Comparison of ENCODE assay signal across 18 cellular contexts in genomic region chr10:10626734-10627133, GRCh38.
DNase-seq lines count a peak whose midpoint lies in the region; ATAC-seq, FAIRE-seq and TF ChIP-seq lines count a peak whose summit lies in the region.
"Had no signal": no experiment of that assay in that cellular context is flagged by ENCODE, and none has a peak within 500 bp of the region (broad histone marks: within the 10 kb centered on the region; RNA-seq: fewer than 3 reads in every experiment).

No MANE protein-coding gene starts in this region.

- H2BK20ac ChIP-seq in H1 (ENCODE audit: low read length), result no peak overlapping the region

- TF ChIP-seq POLR2A in H1 (IDR thresholded peaks at IDR 0.05; ENCODE audit: control extremely low read depth in 1 of 2, low read depth in 2 of 2, low read length in 2 of 2), result no peak

- H3K79me2 ChIP-seq in H1 (ENCODE audit: control insufficient read depth in 1 of 2, insufficient read depth in 2 of 2, low read length in 2 of 2), result no peaks in the 10 kb centered on the region

- no peak for TF ChIP-seq CTCF in H1 (IDR thresholded peaks at IDR 0.05; ENCODE audit: control extremely low read depth in 1 of 3, insufficient read depth in 1 of 3, low read depth in 1 of 3, low read length in 3 of 3)
- no peak for TF ChIP-seq CTCF in lower lobe of right lung (IDR thresholded peaks at IDR 0.05)
- TF ChIP-seq CTCF in upper lobe of right lung (IDR thresholded peaks at IDR 0.05), result no peak

- H3K23me2 ChIP-seq in H1 (ENCODE audit: low read depth, low read length), result no peaks in the 10 kb centered on the region

- no peaks in the 10 kb centered on the region for H3K79me1 ChIP-seq in H1 (ENCODE audit: low read depth, low read length)

- ATAC-seq in right cardiac atrium (peak in 1 of 2 donors; percentile 27), Right ventricle myocardium inferior (no peak), lower lobe of right lung (peak; percentile 76 to 84), upper lobe of right lung (peak; percentile 57)

- no peaks in the 10 kb centered on the region for H3K9me3 ChIP-seq in right cardiac atrium (ENCODE audit: control insufficient read depth, low read length)
- no peaks in the 10 kb centered on the region for H3K9me3 ChIP-seq in H1 (ENCODE audit: insufficient read depth in 2 of 2, low read depth in 1 of 2, low read length in 1 of 2)
- no peaks in the 10 kb centered on the region for H3K9me3 ChIP-seq in lower lobe of right lung
- no peaks in the 10 kb centered on the region for H3K9me3 ChIP-seq in upper lobe of right lung
- H3K9me3 ChIP-seq: BE2C, HAP-1 had no signal

- H3K27ac ChIP-seq in right cardiac atrium (ENCODE audit: low read length) (peak overlapping the region; percentile 29), H1 (ENCODE audit: low read depth, low read length) (no peak overlapping the region), lower lobe of right lung (peak overlapping the region; percentile 38), upper lobe of right lung (no peak overlapping the region)

- no peak for TF ChIP-seq RAD21 in H1 (IDR thresholded peaks at IDR 0.05 in 1 of 2, conservative IDR thresholded peaks at IDR 0.05 in 1 of 2; ENCODE audit: low read depth in 2 of 2, low read length in 2 of 2)

- H4K91ac ChIP-seq in H1 (replicated peaks; ENCODE audit: insufficient read length, low read length), result no peak overlapping the region

- intact Hi-C loops in right cardiac atrium (cut with DNase I), result no loop called here
- intact Hi-C loops in Right ventricle myocardium inferior (cut with DNase I), result no loop called here
- intact Hi-C loops in lower lobe of right lung (cut with DNase I), result no loop called here
- intact Hi-C loops in upper lobe of right lung (cut with DNase I), result no loop called here

- H3K27me3 ChIP-seq in right cardiac atrium (ENCODE audit: control insufficient read depth, insufficient read depth) (no peaks in the 10 kb centered on the region), H1 (replicated peaks in 1 of 4; ENCODE audit: control insufficient read depth in 3 of 4, extremely low read depth in 1 of 4, insufficient read depth in 3 of 4, low read length in 3 of 4) (no peaks in the 10 kb centered on the region), lower lobe of right lung (ENCODE audit: low read depth) (no peaks in the 10 kb centered on the region), upper lobe of right lung (no peaks in the 10 kb centered on the region)
- H3K27me3 ChIP-seq: BE2C had no signal

- no peak overlapping the region for H2BK120ac ChIP-seq in H1 (replicated peaks; ENCODE audit: low read depth, low read length)

- H3K4me3 ChIP-seq in right cardiac atrium (ENCODE audit: low read length) (no peak overlapping the region), H1 (ENCODE audit: extremely low read depth in 1 of 4, insufficient read depth in 2 of 4, low read depth in 3 of 4, low read length in 4 of 4) (no peak overlapping the region), lower lobe of right lung (no peak overlapping the region), upper lobe of right lung (no peak overlapping the region)
- H3K4me3 ChIP-seq: HAP-1 had no signal

- no peak overlapping the region for H3K4me2 ChIP-seq in H1 (ENCODE audit: insufficient read depth in 1 of 2, low read depth in 2 of 2, low read length in 2 of 2)

- H4K20me1 ChIP-seq in H1 (replicated peaks in 1 of 2; ENCODE audit: control insufficient read depth in 1 of 2, insufficient read depth in 2 of 2, low read length in 2 of 2), result no peaks in the 10 kb centered on the region

- H4K8ac ChIP-seq in H1 (ENCODE audit: extremely low read depth, insufficient read depth, low read length), result no peak overlapping the region

- CTCF ChIA-PET in H1 (lab: Charles Lee; ENCODE audit: partially characterized antibody), result interaction anchor here (0.6 kb wide), 1 partner anchor 1328 kb away, joined by 3 read pairs; no protein-coding TSS in a partner anchor

- no peak overlapping the region for H3K18ac ChIP-seq in H1 (ENCODE audit: extremely low read depth, low read length)

- no peak overlapping the region for H3K56ac ChIP-seq in H1 (replicated peaks; ENCODE audit: insufficient read length, low read depth, low read length)

- H2AFZ ChIP-seq in H1 (ENCODE audit: low read length), result 0 out of 2 replicates have a peak overlapping the region, but pooled peaks have one; percentile 21

- H3K14ac ChIP-seq in H1 (ENCODE audit: insufficient read length), result no peak overlapping the region

- DNase-seq in right cardiac atrium, result peak in 1 of 3 donors; percentile 46
- no peak for DNase-seq in Right ventricle myocardium inferior (ENCODE audit: missing footprints)
- no peak for DNase-seq in H1 (ENCODE audit: low read depth in 1 of 2, low spot score in 2 of 2)
- no peak for DNase-seq in lower lobe of right lung
- DNase-seq in upper lobe of right lung, result no peak
- DNase-seq in NCI-H2171 treated with DMSO at 0.1 percent for 48 hours (lab: John Stamatoyannopoulos, UW), result no peak
- no peak for DNase-seq in GM19239 (ENCODE audit: insufficient read length, low spot score)
- DNase-seq: ACHN; BE2C; C1 segment of cervical spinal cord; CD4-positive, CD25-positive, alpha-beta regulatory T cell; CD8-positive, alpha-beta memory T cell; COR-L47; DMS 273 treated with DMSO at 0.1 percent for 48 hours had no signal

- H2BK5ac ChIP-seq in H1 (ENCODE audit: low read depth, low read length), result no peak overlapping the region

- FAIRE-seq in H1 (lab: Jason Lieb, UNC), result no peak
- no peak for FAIRE-seq in GM19239 (lab: Jason Lieb, UNC)
- FAIRE-seq: A204.1, G401.6, GM12891 had no signal

- POLR2A ChIA-PET in H1 (lab: Charles Lee; ENCODE audit: partially characterized antibody), result no interaction called here

- no peak overlapping the region for H2BK15ac ChIP-seq in H1 (ENCODE audit: low read length)

- no peak overlapping the region for H2AK5ac ChIP-seq in H1 (ENCODE audit: low read depth, low read length)

- peaks cover 6% of the 10 kb centered on the region for H3K4me1 ChIP-seq in right cardiac atrium (ENCODE audit: control insufficient read depth, insufficient read depth, low read length)
- H3K4me1 ChIP-seq in H1 (replicated peaks in 1 of 4; ENCODE audit: control insufficient read depth in 3 of 4, insufficient read depth in 4 of 4, low read length in 3 of 4), result no peaks in the 10 kb centered on the region
- peaks cover 3% of the 10 kb centered on the region for H3K4me1 ChIP-seq in lower lobe of right lung
- H3K4me1 ChIP-seq in upper lobe of right lung, result no peaks in the 10 kb centered on the region
- H3K4me1 ChIP-seq: BE2C, HAP-1 had no signal

- 53% methylated on average over 9 of the region's 9 CpGs for WGBS in right cardiac atrium
- 88% methylated on average over 9 of the region's 9 CpGs; no CpG with 5 or more reads in 1 of the 2 experiments for WGBS in H1 (ENCODE audit: extremely low coverage in 1 of 2, insufficient coverage in 1 of 2, insufficient read length in 1 of 2, insufficient replicate concordance in 2 of 2, low coverage in 1 of 2, low lambda C conversion rate in 2 of 2, missing lambda C conversion rate in 1 of 2), 2 experiments

- no peak overlapping the region for H2BK12ac ChIP-seq in H1 (ENCODE audit: low read depth, low read length)

- no peak overlapping the region for H3K23ac ChIP-seq in H1 (ENCODE audit: insufficient read length)

- H3K36me3 ChIP-seq in H1 (ENCODE audit: control insufficient read depth in 2 of 4, insufficient read depth in 4 of 4, low read length in 3 of 4) (no peaks in the 10 kb centered on the region), lower lobe of right lung (no peaks in the 10 kb centered on the region), upper lobe of right lung (no peaks in the 10 kb centered on the region)
- H3K36me3 ChIP-seq: BE2C, HAP-1 had no signal

- H3K4ac ChIP-seq in H1 (replicated peaks; ENCODE audit: insufficient read length, low read depth, low read length), result no peak overlapping the region

- no peak for TF ChIP-seq EP300 in H1 (IDR thresholded peaks at IDR 0.05; ENCODE audit: borderline replicate concordance in 1 of 2, low read depth in 2 of 2, low read length in 2 of 2)

- no peak overlapping the region for H4K5ac ChIP-seq in H1 (ENCODE audit: insufficient read length, low read depth, low read length)

- no peak overlapping the region for H3K9ac ChIP-seq in H1 (replicated peaks in 1 of 4; ENCODE audit: extremely low read depth in 1 of 4, low read depth in 3 of 4, low read length in 3 of 4)

TF ChIP-seq in H1, 55 proteins besides CTCF, POLR2A, EP300 and RAD21 (continues in another document):
- TF ChIP-seq KDM4A (IDR thresholded peaks at IDR 0.05; ENCODE audit: low read depth, low read length, severe bottlenecking), result no peak
- no peak for TF ChIP-seq NRF1 (IDR thresholded peaks at IDR 0.05; ENCODE audit: low read depth, low read length)

Comparison
In these comparisons a context has a peak if more than half of its experiments do, and no peak if none do; other contexts are left out.
1. H3K27ac ChIP-seq: peak in right cardiac atrium (single experiment) and lower lobe of right lung (single experiment); none in H1 (single experiment) and upper lobe of right lung (single experiment).